In the genomic region with DNA sequence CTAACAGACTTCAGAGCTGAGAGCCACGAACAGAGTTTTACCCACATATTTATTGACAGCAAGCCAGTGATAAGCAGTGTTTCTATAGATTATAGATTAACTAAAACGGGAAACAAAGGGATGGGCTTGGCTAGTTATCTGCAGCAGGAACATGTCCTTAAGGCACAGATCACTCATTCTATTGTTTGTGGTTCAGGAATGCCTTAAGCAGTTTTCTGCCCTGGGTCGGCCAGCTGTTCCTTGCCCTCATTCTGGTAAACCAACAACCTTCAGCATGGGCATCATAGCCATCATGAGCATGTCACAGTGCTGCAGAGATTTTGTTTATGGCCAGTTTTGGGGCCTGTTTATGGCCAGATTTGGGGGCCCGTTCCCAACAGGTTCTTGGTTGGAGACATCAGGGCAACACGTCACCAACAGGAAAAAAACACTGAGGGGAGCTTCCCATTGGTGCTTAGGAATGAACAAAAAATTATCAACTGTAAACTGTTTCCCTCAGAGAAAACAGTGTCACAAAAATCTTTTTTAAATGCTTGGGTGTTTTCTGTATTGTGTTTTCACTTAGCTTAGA, we compare ENCODE assay signal across 14 cellular contexts. TPM values are rescaled to one million over a fixed set of nuclear protein-coding genes. Genes with fewer than 3 reads are reported as not detected.
"Had no signal": no experiment of that assay in that cellular context is flagged by ENCODE, and none has a peak within 500 bp of the region (broad histone marks: within the 10 kb centered on the region; RNA-seq: fewer than 3 reads in every experiment).

No MANE protein-coding gene starts in this region.

RNA-seq across cellular contexts. Expression of a gene that starts 22.7 kb away (rescaled TPM):
- total RNA-seq: ascending aorta, Right ventricle myocardium superior had no signal

RNA-seq across cellular contexts. Expression of a gene that starts 22.8 kb away (rescaled TPM):
- total RNA-seq: activated CD4-positive, alpha-beta T cell treated with anti-CD3 and anti-CD28 coated beads, Interleukin-2, amount 10 ng/mL, durations not matched to agents 24 days and 14 days; activated CD8-positive, alpha-beta memory T cell treated with anti-CD3 and anti-CD28 coated beads for 36 hours; activated CD8-positive, alpha-beta T cell treated with anti-CD3 and anti-CD28 coated beads for 36 hours; activated naive CD8-positive, alpha-beta T cell treated with anti-CD3 and anti-CD28 coated beads for 36 hours; activated T-cell treated with anti-CD3 and anti-CD28 coated beads, Interleukin-2, amount 50 U/mL, for 72 hours; activated T-helper 17 cell treated with anti-CD3 and anti-CD28 coated beads, Interleukin-2, amount 50 U/mL, for 72 hours; ascending aorta; body of pancreas; breast epithelium; cardiac septum; K562; NCI-H460; Right ventricle myocardium superior had no signal
- polyA plus RNA-seq: adipose tissue had no signal
